Comparison of ENCODE assay signal across 8 cellular contexts in genomic region chr1:26035203-26035958, GRCh38.
DNase-seq lines count a peak whose midpoint lies in the region; ATAC-seq lines count a peak whose summit lies in the region.

No MANE protein-coding gene starts in this region.

- peaks cover 16% of the 10 kb centered on the region for H3K27me3 Mint-ChIP-seq in central memory CD8-positive, alpha-beta T cell

- H3K36me3 ChIP-seq in ACC112 (ENCODE audit: insufficient read depth, low read length) = no peaks in the 10 kb centered on the region

- H3K36me3 Mint-ChIP-seq in central memory CD8-positive, alpha-beta T cell (ENCODE audit: insufficient read depth) = no peaks in the 10 kb centered on the region

- no peak overlapping the region for H3K27ac ChIP-seq in ACC112 (ENCODE audit: low read depth, low read length)

- H3K4me3 ChIP-seq in ACC112 (ENCODE audit: low read depth, low read length) = peak overlapping the region; percentile 81

- peaks cover 19% of the 10 kb centered on the region for H3K4me1 Mint-ChIP-seq in central memory CD8-positive, alpha-beta T cell

- ATAC-seq in GM18873 (IDR thresholded peaks at IDR 0.05; ENCODE audit: low FRiP score, unreplicated experiment) (peak; percentile 68), HG03159 (IDR thresholded peaks at IDR 0.05; ENCODE audit: unreplicated experiment) (peak; percentile 83)
- peak; percentile 97 for ATAC-seq in central memory CD8-positive, alpha-beta T cell (replicated peaks; ENCODE audit: extremely low read depth, poor library complexity, severe bottlenecking)

- H3K9me3 Mint-ChIP-seq in central memory CD8-positive, alpha-beta T cell = no peaks in the 10 kb centered on the region

- peak overlapping the region; percentile 97 for H2AFZ ChIP-seq in ACC112 (ENCODE audit: low read length, unreplicated experiment)

- H3K27ac Mint-ChIP-seq in central memory CD8-positive, alpha-beta T cell (ENCODE audit: low read depth) = peak overlapping the region; percentile 90

- H3K79me2 ChIP-seq in ACC112 (ENCODE audit: control insufficient read depth, insufficient read depth, low read length, unreplicated experiment) = no peaks in the 10 kb centered on the region

- no peaks in the 10 kb centered on the region for H3K27me3 ChIP-seq in ACC112 (ENCODE audit: insufficient read depth, low read length)

- peaks cover 9% of the 10 kb centered on the region for H3K4me1 ChIP-seq in ACC112 (ENCODE audit: control insufficient read depth, insufficient read depth, low read length, unreplicated experiment)

- H3K4me3 Mint-ChIP-seq in central memory CD8-positive, alpha-beta T cell = peak overlapping the region; percentile 95

- DNase-seq in NCI-H2227 treated with DMSO at 0.1 percent for 48 hours (lab: John Stamatoyannopoulos, UW) (peak; percentile 89), islet precursor cell (peak; percentile 97)
- peak; percentile 83 for DNase-seq in activated CD4-positive, CD25-positive, alpha-beta regulatory T cell treated with anti-CD3 and anti-CD28 coated beads, Interleukin-2, amount 50 U/mL, for 16 hours (ENCODE audit: low read depth, low spot score)
- peak; percentile 77 to 85 for DNase-seq in central memory CD8-positive, alpha-beta T cell (ENCODE audit: low spot score in 2 of 2)
- peak; percentile 81 to 94 for DNase-seq in stimulated activated CD4-positive, alpha-beta T cell treated with anti-CD3 and anti-CD28 coated beads, Interleukin-12 subunit alpha, Interleukin-12 subunit beta, amount 100 ng/mL, for 24 hours (ENCODE audit: low read depth in 2 of 2)
